1 cellular context compared by ENCODE assay signal in genomic region chr22:21642584-21643448, GRCh38.
A peak's percentile ranks its signal among the peaks of the same experiment; 100 is the strongest.
TF ChIP-seq lines count a peak whose summit lies in the region.

No MANE protein-coding gene starts in this region.

TF ChIP-seq in HepG2, 621 proteins besides CTCF, POLR2A, EP300 and RAD21 (continues in another document):
- TF ChIP-seq PITX1 (CRISPR knock-in tag; IDR thresholded peaks at IDR 0.05), result no peak
- TF ChIP-seq RBM22 (optimal IDR thresholded peaks at IDR 0.05; ENCODE audit: low read length), result no peak
- no peak for TF ChIP-seq ZNF644 (CRISPR knock-in tag; IDR thresholded peaks at IDR 0.05; ENCODE audit: low read depth)
- peak; percentile 29 for TF ChIP-seq HNRNPLL (IDR thresholded peaks at IDR 0.05; ENCODE audit: low read depth, low read length, poor library complexity, severe bottlenecking)
- TF ChIP-seq FOXK1 (CRISPR knock-in tag; IDR thresholded peaks at IDR 0.05; ENCODE audit: borderline replicate concordance, low read depth), result no peak
- TF ChIP-seq ZNF546 (CRISPR knock-in tag; conservative IDR thresholded peaks at IDR 0.05), result peak; percentile 65; the same call in 1 of the 2 replicates
- peak; percentile 90 for TF ChIP-seq XRCC5 (optimal IDR thresholded peaks at IDR 0.05; ENCODE audit: low read length)
- no peak for TF ChIP-seq ZNF24 (IDR thresholded peaks at IDR 0.05)
- no peak for TF ChIP-seq ZBTB49 (CRISPR knock-in tag; IDR thresholded peaks at IDR 0.05; ENCODE audit: borderline replicate concordance)
- peak; percentile 18; the same call in 1 of the 2 replicates for TF ChIP-seq ZNF687 (CRISPR knock-in tag; IDR thresholded peaks at IDR 0.05)
- TF ChIP-seq MAX (IDR thresholded peaks at IDR 0.05), result peak; percentile 37
- TF ChIP-seq ZNF496 (CRISPR knock-in tag; IDR thresholded peaks at IDR 0.05; ENCODE audit: insufficient replicate concordance), result no peak
- peak; percentile 50 for TF ChIP-seq PHF21A (CRISPR knock-in tag; IDR thresholded peaks at IDR 0.05)
- peak; percentile 24; the same call in 1 of the 2 replicates for TF ChIP-seq ZNF782 (CRISPR knock-in tag; IDR thresholded peaks at IDR 0.05; ENCODE audit: borderline replicate concordance)
- TF ChIP-seq GZF1 (CRISPR knock-in tag; IDR thresholded peaks at IDR 0.05), result peak; percentile 22; the same call in 1 of the 2 replicates
- peak; percentile 17; the same call in 1 of the 2 replicates for TF ChIP-seq ZNF768 (CRISPR knock-in tag; IDR thresholded peaks at IDR 0.05)
- TF ChIP-seq ZGPAT (CRISPR knock-in tag; IDR thresholded peaks at IDR 0.05), result 0 out of 2 replicates have a peak, but pooled peaks have one; percentile 36
- TF ChIP-seq NFKB2 (CRISPR knock-in tag; IDR thresholded peaks at IDR 0.05; ENCODE audit: borderline replicate concordance), result peak; percentile 40; the same call in 1 of the 2 replicates
- TF ChIP-seq CBX5 (CRISPR knock-in tag; IDR thresholded peaks at IDR 0.05; ENCODE audit: borderline replicate concordance), result peak; percentile 32; the same call in 1 of the 2 replicates
- peak; percentile 41; the same call in 1 of the 2 replicates for TF ChIP-seq ZNF501 (CRISPR knock-in tag; IDR thresholded peaks at IDR 0.05)
- TF ChIP-seq MZF1 (CRISPR knock-in tag; IDR thresholded peaks at IDR 0.05; ENCODE audit: borderline replicate concordance), result no peak
- peak; percentile 12; the same call in 1 of the 2 replicates for TF ChIP-seq ZNF776 (CRISPR knock-in tag; IDR thresholded peaks at IDR 0.05)
- TF ChIP-seq ZNF563 (CRISPR knock-in tag; IDR thresholded peaks at IDR 0.05), result 0 out of 2 replicates have a peak, but pooled peaks have one; percentile 19
- 0 out of 2 replicates have a peak, but pooled peaks have one; percentile 12 for TF ChIP-seq ZNF839 (CRISPR knock-in tag; IDR thresholded peaks at IDR 0.05; ENCODE audit: borderline replicate concordance)
- no peak for TF ChIP-seq ZNF749 (CRISPR knock-in tag; IDR thresholded peaks at IDR 0.05; ENCODE audit: borderline replicate concordance)
- peak; percentile 77 for TF ChIP-seq STAG1 (CRISPR knock-in tag; IDR thresholded peaks at IDR 0.05)
- TF ChIP-seq RBM39 (IDR thresholded peaks at IDR 0.05; ENCODE audit: low read depth, low read length, poor library complexity, severe bottlenecking), result peak; percentile 16
- no peak for TF ChIP-seq SMARCC2 (IDR thresholded peaks at IDR 0.05)
- TF ChIP-seq THRA (CRISPR knock-in tag; IDR thresholded peaks at IDR 0.05; ENCODE audit: borderline replicate concordance), result peak; percentile 87
- peak; percentile 73; the same call in 1 of the 2 replicates for TF ChIP-seq ZNF800 (CRISPR knock-in tag; IDR thresholded peaks at IDR 0.05)
- 0 out of 2 replicates have a peak, but pooled peaks have one; percentile 5 for TF ChIP-seq ZNF556 (CRISPR knock-in tag; IDR thresholded peaks at IDR 0.05; ENCODE audit: borderline replicate concordance)
- no peak for TF ChIP-seq GTF3A (CRISPR knock-in tag; conservative IDR thresholded peaks at IDR 0.05)
- no peak for TF ChIP-seq GABPA (IDR thresholded peaks at IDR 0.05; ENCODE audit: low read depth, low read length)
- 0 out of 2 replicates have a peak, but pooled peaks have one; percentile 11 for TF ChIP-seq GABPA (CRISPR knock-in tag; IDR thresholded peaks at IDR 0.05; ENCODE audit: low read depth)
- TF ChIP-seq RCOR2 (CRISPR knock-in tag; IDR thresholded peaks at IDR 0.05), result no peak
- peak; percentile 18; the same call in 1 of the 2 replicates for TF ChIP-seq MED1 (CRISPR knock-in tag; IDR thresholded peaks at IDR 0.05)
- TF ChIP-seq RXRB (CRISPR knock-in tag; IDR thresholded peaks at IDR 0.05; ENCODE audit: borderline replicate concordance), result peak; percentile 51; the same call in 1 of the 2 replicates
- no peak for TF ChIP-seq ZNF326 (CRISPR knock-in tag; IDR thresholded peaks at IDR 0.05; ENCODE audit: borderline replicate concordance)
- TF ChIP-seq ZMYM3 (CRISPR knock-in tag; IDR thresholded peaks at IDR 0.05), result 0 out of 2 replicates have a peak, but pooled peaks have one; percentile 20
- TF ChIP-seq MYPOP (CRISPR knock-in tag; IDR thresholded peaks at IDR 0.05), result 0 out of 2 replicates have a peak, but pooled peaks have one; percentile 34
- TF ChIP-seq GRHL1 (CRISPR knock-in tag; conservative IDR thresholded peaks at IDR 0.05), result no peak
- no peak for TF ChIP-seq ZNF572 (CRISPR knock-in tag; IDR thresholded peaks at IDR 0.05)
- 0 out of 2 replicates have a peak, but pooled peaks have one; percentile 24 for TF ChIP-seq CSRNP1 (CRISPR knock-in tag; IDR thresholded peaks at IDR 0.05)
- TF ChIP-seq PATZ1 (CRISPR knock-in tag; IDR thresholded peaks at IDR 0.05), result peak; percentile 31
- TF ChIP-seq MAF1 (CRISPR knock-in tag; IDR thresholded peaks at IDR 0.05; ENCODE audit: borderline replicate concordance), result no peak
